Comparison of ENCODE assay signal across 14 cellular contexts in the genomic region with DNA sequence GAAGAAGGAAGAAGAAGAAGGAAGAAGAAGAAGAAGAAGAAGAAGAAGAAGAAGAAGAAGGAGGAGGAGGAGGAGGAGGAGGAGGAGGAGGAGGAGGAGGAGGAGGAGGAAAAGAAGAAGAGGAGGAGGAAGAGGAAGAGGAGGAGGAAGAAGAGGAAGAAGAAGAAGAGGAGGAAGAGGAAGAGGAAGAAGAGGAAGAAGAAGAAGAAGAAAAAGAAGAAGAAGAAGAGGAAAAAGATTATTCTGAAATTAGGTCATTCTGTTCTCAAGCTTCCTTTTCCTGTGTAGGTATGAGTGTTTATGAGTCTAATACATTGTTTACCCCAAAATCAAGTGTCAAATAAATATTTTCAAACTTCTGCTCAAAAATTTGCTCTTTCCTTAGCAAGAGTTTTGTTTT. TPM values are rescaled to one million over a fixed set of nuclear protein-coding genes. Genes with fewer than 3 reads are reported as not detected.
"Had no signal": no experiment of that assay in that cellular context is flagged by ENCODE, and none has a peak within 500 bp of the region (broad histone marks: within the 10 kb centered on the region; RNA-seq: fewer than 3 reads in every experiment).

No MANE protein-coding gene starts in this region.

RNA-seq across cellular contexts. Expression of a gene that starts 6.5 kb away (rescaled TPM):
- total RNA-seq: activated CD4-positive, alpha-beta T cell treated with anti-CD3 and anti-CD28 coated beads, Interleukin-2, amount 10 ng/mL, durations not matched to agents 24 days and 14 days; activated CD8-positive, alpha-beta memory T cell treated with anti-CD3 and anti-CD28 coated beads for 36 hours; activated CD8-positive, alpha-beta T cell treated with anti-CD3 and anti-CD28 coated beads for 36 hours; activated naive CD8-positive, alpha-beta T cell treated with anti-CD3 and anti-CD28 coated beads for 36 hours; activated T-cell treated with anti-CD3 and anti-CD28 coated beads, Interleukin-2, amount 50 U/mL, for 72 hours; aorta; breast epithelium; cardiac septum; K562; RPMI7951; SJCRH30 had no signal
- polyA plus RNA-seq: aorta, SK-N-SH had no signal

RNA-seq across cellular contexts. Expression of a gene that starts 21.6 kb away (rescaled TPM):
- total RNA-seq: activated CD4-positive, alpha-beta T cell treated with anti-CD3 and anti-CD28 coated beads, Interleukin-2, amount 10 ng/mL, durations not matched to agents 24 days and 14 days; activated CD8-positive, alpha-beta memory T cell treated with anti-CD3 and anti-CD28 coated beads for 36 hours; activated CD8-positive, alpha-beta T cell treated with anti-CD3 and anti-CD28 coated beads for 36 hours; activated naive CD8-positive, alpha-beta T cell treated with anti-CD3 and anti-CD28 coated beads for 36 hours; activated T-cell treated with anti-CD3 and anti-CD28 coated beads, Interleukin-2, amount 50 U/mL, for 72 hours; activated T-helper 17 cell treated with anti-CD3 and anti-CD28 coated beads, Interleukin-2, amount 50 U/mL, for 72 hours; aorta; breast epithelium; cardiac septum; K562; M059J; RPMI7951; SJCRH30 had no signal
- polyA plus RNA-seq: aorta, K562, SK-N-SH had no signal
